11 cellular contexts compared by ENCODE assay signal in genomic region chr11:42296910-42297309, GRCh38.
"Had no signal": no experiment of that assay in that cellular context is flagged by ENCODE, and none has a peak within 500 bp of the region (broad histone marks: within the 10 kb centered on the region; RNA-seq: fewer than 3 reads in every experiment).

No MANE protein-coding gene starts in this region.

- H3K36me3 ChIP-seq: HAP-1 had no signal

- H3K4me3 ChIP-seq: GM23248, GM23338, HAP-1 had no signal

- H3K4me1 Mint-ChIP-seq: GM23338, H9 had no signal

- H3K27ac ChIP-seq: GM23248 had no signal

- H3K27ac Mint-ChIP-seq: GM23338, H9, HFFc6 had no signal

- FAIRE-seq: H1, H54 had no signal

- ATAC-seq: GM23338, HCT116 had no signal

- DNase-seq: GM23248, GOT3, H7, H9, HCEC 1CT, HFFc6 had no signal

- H3K4me3 Mint-ChIP-seq: GM23338, H9, HFFc6 had no signal

- H3K9me3 ChIP-seq: HAP-1 had no signal

- H3K9me3 Mint-ChIP-seq: HFFc6 had no signal

- H3K4me1 ChIP-seq: HAP-1 had no signal
